8 cellular contexts compared by ENCODE assay signal in genomic region chr15:69450968-69451695, GRCh38. TPM values are rescaled to one million over a fixed set of nuclear protein-coding genes. Genes with fewer than 3 reads are reported as not detected.
A peak's percentile ranks its signal among the peaks of the same experiment; 100 is the strongest.
DNase-seq lines count a peak whose midpoint lies in the region; ATAC-seq and TF ChIP-seq lines count a peak whose summit lies in the region.

No MANE protein-coding gene starts in this region.

- WGBS in H9 (ENCODE audit: extremely low coverage, insufficient read length, low lambda C conversion rate), result no CpG with 5 or more reads among the region's 12 CpGs

- H3K27ac ChIP-seq in 22Rv1 (peak overlapping the region; percentile 95), H9 (ENCODE audit: insufficient read length, low read depth, low read length) (no peak overlapping the region)

- H3K9me3 Mint-ChIP-seq in H9 (no peaks in the 10 kb centered on the region; a peak in 2 of 5 replicates), activated B cell treated with CpG ODN at 0.5 μM for 24 hours (no peaks in the 10 kb centered on the region)

- no peak for TF ChIP-seq CTCF in 22Rv1 (IDR thresholded peaks at IDR 0.05)
- TF ChIP-seq CTCF in H9 (conservative IDR thresholded peaks at IDR 0.05), result no peak
- TF ChIP-seq CTCF in activated B cell treated with CpG ODN at 0.5 μM for 24 hours (IDR thresholded peaks at IDR 0.05), result no peak

- DNase-seq in H9, result no peak
- DNase-seq in activated B cell treated with CpG ODN at 0.5 μM for 24 hours, result no peak
- peak; percentile 22 for DNase-seq in islet precursor cell
- DNase-seq in stimulated activated CD4-positive, alpha-beta T cell treated with anti-CD3 and anti-CD28 coated beads, Interleukin-12 subunit alpha, Interleukin-12 subunit beta, amount 100 ng/mL, for 4 hours, result no peak
- no peak for DNase-seq in SKM-1 treated with dmso at 0.1 percent for 144 hours (lab: John Stamatoyannopoulos, UW; ENCODE audit: unreplicated experiment)
- no peak for DNase-seq in HEK293T (ENCODE audit: extremely low spot score)

- no peak overlapping the region for H4K91ac ChIP-seq in H9 (ENCODE audit: insufficient read length, low read depth, low read length)

- H3K9ac ChIP-seq in H9 (ENCODE audit: extremely low read depth, insufficient read length, low read length), result no peak overlapping the region

- POLR2A ChIA-PET in activated B cell treated with CpG ODN at 0.5 μM for 24 hours (lab: Charles Lee), result interaction anchor here (0.7 to 6.1 kb wide), 9 partner anchors 8 to 1053 kb away, joined by 3 to 156 read pairs (median 14); partner anchors contain the start of genes GLCE, KIF23 and TLE3
- POLR2A ChIA-PET in HEK293T (lab: Yijun Ruan, JAX), result interaction anchor here (0.8 to 4.6 kb wide), 12 partner anchors 11 to 162 kb away, joined by 3 to 116 read pairs (median 8); partner anchors contain the start of gene KIF23

- intact Hi-C loops in activated B cell treated with CpG ODN at 0.5 μM for 24 hours (cut with micrococcal nuclease), result loop anchor here (5.0 to 10.0 kb wide), 2 partner anchors 626 to 1311 kb away; partner anchors contain the start of genes ANP32A and UACA

- no peaks in the 10 kb centered on the region for H3K9me3 ChIP-seq in H9 (ENCODE audit: control insufficient read depth, low read depth, low read length)

- no peak overlapping the region for H3K18ac ChIP-seq in H9 (ENCODE audit: insufficient read length, low read depth, low read length)

- no peak overlapping the region for H3K23ac ChIP-seq in H9 (ENCODE audit: insufficient read length, low read depth, low read length)

- H2BK12ac ChIP-seq in H9 (ENCODE audit: insufficient read length, low read depth, low read length), result no peak overlapping the region

- CTCF ChIA-PET in activated B cell treated with CpG ODN at 0.5 μM for 24 hours (lab: Charles Lee), result interaction anchor here (1.4 kb wide), 1 partner anchor 12 kb away, joined by 12 read pairs; no protein-coding TSS in a partner anchor
- CTCF ChIA-PET in HEK293T (lab: Yijun Ruan, JAX), result interaction anchor here (0.9 to 4.4 kb wide), 4 partner anchors 12 to 420 kb away, joined by 3 to 25 read pairs (median 6); no protein-coding TSS in a partner anchor

- H3K79me1 ChIP-seq in H9 (ENCODE audit: insufficient read depth, low read depth, low read length, poor library complexity, severe bottlenecking), result peaks cover 7% of the 10 kb centered on the region

- H3T11ph ChIP-seq in H9 (ENCODE audit: low read length), result no peak overlapping the region

- no peak overlapping the region for H2BK20ac ChIP-seq in H9 (ENCODE audit: low read depth, low read length, poor library complexity, severe bottlenecking)

- H4K5ac ChIP-seq in H9 (ENCODE audit: insufficient read length, low read depth, low read length), result no peak overlapping the region

- H3K23me2 ChIP-seq in H9 (ENCODE audit: insufficient read length, low read depth, low read length, poor library complexity, severe bottlenecking), result peaks cover 13% of the 10 kb centered on the region

- H2BK5ac ChIP-seq in H9 (ENCODE audit: insufficient read length, low read length), result no peak overlapping the region

- no peaks in the 10 kb centered on the region for H3K27me3 ChIP-seq in H9 (ENCODE audit: insufficient read depth, low read length)

- H3K4me1 ChIP-seq in H9 (ENCODE audit: insufficient read depth, low read length), result no peaks in the 10 kb centered on the region

- no peak overlapping the region for H3K56ac ChIP-seq in H9 (ENCODE audit: insufficient read length, low read depth, low read length)

- H4K8ac ChIP-seq in H9 (replicated peaks; ENCODE audit: insufficient read length, low read depth, low read length), result no peak overlapping the region

- H4K20me1 ChIP-seq in H9 (ENCODE audit: control insufficient read depth, insufficient read depth, insufficient read length), result no peaks in the 10 kb centered on the region

- no peak overlapping the region for H2AFZ ChIP-seq in H9 (ENCODE audit: low read length)

- H3K36me3 Mint-ChIP-seq in H9 (ENCODE audit: insufficient read depth in 1 of 3, low read depth in 3 of 3), result peaks cover 40 to 62% (median 60%) of the 10 kb centered on the region in 3 experiments
- H3K36me3 Mint-ChIP-seq in activated B cell treated with CpG ODN at 0.5 μM for 24 hours (ENCODE audit: low read depth), result peaks cover 36% of the 10 kb centered on the region

- ATAC-seq in activated B cell treated with CpG ODN at 0.5 μM for 24 hours (ENCODE audit: low read depth) (no peak), GM21360 (IDR thresholded peaks at IDR 0.05; ENCODE audit: unreplicated experiment) (no peak)

- no peak overlapping the region for H2AK5ac ChIP-seq in H9 (ENCODE audit: insufficient read length, low read length)

- H3K27me3 Mint-ChIP-seq in H9 (ENCODE audit: low read depth) (no peaks in the 10 kb centered on the region), activated B cell treated with CpG ODN at 0.5 μM for 24 hours (no peaks in the 10 kb centered on the region)

- H3K79me2 ChIP-seq in H9 (ENCODE audit: insufficient read depth, low read length), result peaks cover 21% of the 10 kb centered on the region

- no peak overlapping the region; a peak in 1 of 7 replicates for H3K27ac Mint-ChIP-seq in H9
- H3K27ac Mint-ChIP-seq in activated B cell treated with CpG ODN at 0.5 μM for 24 hours, result peak overlapping the region; percentile 99

- H3K4me1 Mint-ChIP-seq in H9 (peaks cover 22 to 30% of the 10 kb centered on the region in 2 experiments), activated B cell treated with CpG ODN at 0.5 μM for 24 hours (peaks cover 38% of the 10 kb centered on the region)

- H2BK15ac ChIP-seq in H9 (ENCODE audit: low read depth, low read length), result no peak overlapping the region

- no peak overlapping the region for H3K14ac ChIP-seq in H9 (ENCODE audit: insufficient read depth, low read length)

- H3K4me2 ChIP-seq in H9 (ENCODE audit: insufficient read depth, insufficient read length, low read length), result no peak overlapping the region

- H2BK120ac ChIP-seq in H9 (ENCODE audit: low read depth, low read length, poor library complexity, severe bottlenecking), result no peak overlapping the region

- no peak overlapping the region for H3K4ac ChIP-seq in H9 (ENCODE audit: low read depth, low read length)

- peak overlapping the region; percentile 96 to 97; a peak in 4 of 5 replicates for H3K4me3 Mint-ChIP-seq in H9
- H3K4me3 Mint-ChIP-seq in activated B cell treated with CpG ODN at 0.5 μM for 24 hours, result no peak overlapping the region

TF ChIP-seq in HEK293T, 16 proteins besides CTCF, POLR2A, EP300 and RAD21:
- no peak for TF ChIP-seq ARNT (IDR thresholded peaks at IDR 0.05)
- TF ChIP-seq FOXM1 (IDR thresholded peaks at IDR 0.05; ENCODE audit: borderline replicate concordance), result no peak
- TF ChIP-seq ZNF384 (IDR thresholded peaks at IDR 0.05), result no peak
TF ChIP-seq in HEK293T: peak in this region for 0.

RNA-seq across cellular contexts. Expression of gene RPLP1, which starts 1.5 kb away (rescaled TPM):
- total RNA-seq in H9 (2021) (1,715 and 1,872 TPM in 2 replicates), activated B cell treated with CpG ODN at 0.5 μM for 24 hours (3,035 and 3,437 TPM in 2 replicates)

RNA-seq across cellular contexts. Expression of gene KIF23, which starts 37.0 kb away (rescaled TPM):
- 55.4 and 57.2 TPM in 2 replicates for total RNA-seq in H9 (2021)
- total RNA-seq in activated B cell treated with CpG ODN at 0.5 μM for 24 hours, result 1.0 and 1.5 TPM in 2 replicates

Comparison
In these comparisons a context has a peak if more than half of its experiments do, and no peak if none do; other contexts are left out.
1. RNA of gene KIF23, which starts 37.0 kb away (total RNA-seq): 55.4 to 57.2 TPM in H9; 1.0 to 1.5 TPM in activated B cell treated with CpG ODN at 0.5 μM for 24 hours; every median in the first group is over 10 times any median in the second.